In genomic region chr1:176880954-176881595, GRCh38 we compare ENCODE assay signal across 9 cellular contexts.
DNase-seq lines count a peak whose midpoint lies in the region; ATAC-seq, FAIRE-seq and TF ChIP-seq lines count a peak whose summit lies in the region.
"Had no signal": no experiment of that assay in that cellular context is flagged by ENCODE, and none has a peak within 500 bp of the region (broad histone marks: within the 10 kb centered on the region; RNA-seq: fewer than 3 reads in every experiment).

No MANE protein-coding gene starts in this region.

- no peak for TF ChIP-seq POLR2A in GM18505 (IDR thresholded peaks at IDR 0.05; ENCODE audit: borderline replicate concordance, extremely low read depth, insufficient read depth, insufficient read length)

- no peaks in the 10 kb centered on the region for H3K9me3 Mint-ChIP-seq in osteocyte (ENCODE audit: unreplicated experiment)

- no peak overlapping the region for H3K27ac Mint-ChIP-seq in osteocyte (ENCODE audit: unreplicated experiment)

- ATAC-seq in HG02885 (IDR thresholded peaks at IDR 0.05; ENCODE audit: poor library complexity, unreplicated experiment) (peak; percentile 56), GM18505 (IDR thresholded peaks at IDR 0.05; ENCODE audit: unreplicated experiment) (no peak)

- H3K4me1 Mint-ChIP-seq in osteocyte (ENCODE audit: unreplicated experiment) = no peaks in the 10 kb centered on the region

- DNase-seq in SHP77 (lab: John Stamatoyannopoulos, UW) (peak; percentile 45 to 69), SHP77 treated with DMSO at 0.1 percent for 48 hours (lab: John Stamatoyannopoulos, UW) (no peak), NCI-H446 (lab: John Stamatoyannopoulos, UW) (peak; percentile 59 to 88), frontal cortex (ENCODE audit: low spot score in 2 of 2) (peak; percentile 16 to 69), osteocyte (ENCODE audit: extremely low spot score, unreplicated experiment) (no peak)
- peak; percentile 58 for DNase-seq in activated CD8-positive, alpha-beta memory T cell treated with anti-CD3 and anti-CD28 coated beads for 24 hours

- no peak for FAIRE-seq in frontal cortex (lab: Jason Lieb, UNC)
- FAIRE-seq: G401.6 had no signal

- peak; percentile 76 for TF ChIP-seq CTCF in osteocyte (IDR thresholded peaks at IDR 0.05)

- H3K27me3 Mint-ChIP-seq in osteocyte (ENCODE audit: unreplicated experiment) = no peaks in the 10 kb centered on the region

- no peak overlapping the region for H3K4me3 Mint-ChIP-seq in osteocyte (ENCODE audit: unreplicated experiment)

- H3K36me3 Mint-ChIP-seq in osteocyte (ENCODE audit: unreplicated experiment) = no peaks in the 10 kb centered on the region

Comparison
In these comparisons a context has a peak if more than half of its experiments do, and no peak if none do; other contexts are left out.
1. DNase-seq: peak in SHP77 (2 of 2), NCI-H446 (2 of 2), activated CD8-positive, alpha-beta memory T cell treated with anti-CD3 and anti-CD28 coated beads for 24 hours (single experiment) and frontal cortex (2 of 2); none in SHP77 treated with DMSO at 0.1 percent for 48 hours (single experiment) and osteocyte (single experiment).